Comparison of ENCODE assay signal across 12 cellular contexts in the genomic region with DNA sequence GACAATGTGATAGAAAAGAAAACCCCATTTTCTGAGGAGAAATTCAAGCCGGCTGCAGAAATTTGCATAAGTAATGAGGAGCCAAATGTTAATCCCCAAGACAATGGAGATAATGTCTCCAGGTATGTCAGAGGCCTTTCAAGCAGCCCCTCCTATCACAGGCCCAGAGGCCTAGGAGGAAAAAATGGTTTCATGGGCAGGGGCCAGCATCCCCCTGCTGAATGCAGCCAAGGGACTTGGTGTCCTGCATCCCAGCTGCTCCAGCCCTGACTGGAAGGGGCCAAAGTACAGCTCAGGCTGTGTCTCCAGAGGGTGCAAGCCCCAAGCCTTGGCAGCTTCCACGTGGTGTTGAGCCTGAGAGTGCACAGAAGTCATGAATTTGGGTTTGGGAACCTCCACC. TPM values are rescaled to one million over a fixed set of nuclear protein-coding genes. Genes with fewer than 3 reads are reported as not detected.
"Had no signal": no experiment of that assay in that cellular context is flagged by ENCODE, and none has a peak within 500 bp of the region (broad histone marks: within the 10 kb centered on the region; RNA-seq: fewer than 3 reads in every experiment).

No MANE protein-coding gene starts in this region.

RNA-seq across cellular contexts. Expression of gene B3GALT1, which starts 24.6 kb away (rescaled TPM):
- total RNA-seq: activated B cell treated with CpG ODN at 0.5 μM for 24 hours; activated CD4-positive, alpha-beta memory T cell treated with anti-CD3 and anti-CD28 coated beads for 36 hours; activated CD4-positive, alpha-beta memory T cell treated with anti-CD3 and anti-CD28 coated beads, Interleukin-2, amount 10 ng/mL, durations not matched to agents 7 days and 5 days; activated CD4-positive, alpha-beta T cell treated with anti-CD3 and anti-CD28 coated beads, Interleukin-2, amount 10 ng/mL, durations not matched to agents 24 days and 14 days; activated CD4-positive, alpha-beta T cell treated with anti-CD3 and anti-CD28 coated beads, Interleukin-2, amount 10 ng/mL, durations not matched to agents 7 days and 5 days; activated CD8-positive, alpha-beta memory T cell treated with anti-CD3 and anti-CD28 coated beads for 36 hours; activated CD8-positive, alpha-beta memory T cell treated with anti-CD3 and anti-CD28 coated beads, Interleukin-2, amount 10 ng/mL, durations not matched to agents 7 days and 5 days; activated CD8-positive, alpha-beta T cell treated with anti-CD3 and anti-CD28 coated beads for 36 hours; activated CD8-positive, alpha-beta T cell treated with anti-CD3 and anti-CD28 coated beads, Interleukin-2, amount 10 ng/mL, durations not matched to agents 7 days and 5 days; T-helper 1 cell treated with Interleukin-12 subunit alpha and Interleukin-12 subunit beta and Interleukin-4 antibody, amounts not matched to agents 30 ng/mL and 1 ng/mL, for 36 hours; T-helper 17 cell; T-helper 2 cell treated with Interferon-gamma antibody and Interleukin-4, amounts not matched to agents 100 ng/mL and 5 ng/mL, for 36 hours had no signal
